ENCODE assay signal across 13 cellular contexts in genomic region chr17:64622931-64623654, GRCh38. TPM values are rescaled to one million over a fixed set of nuclear protein-coding genes. Genes with fewer than 3 reads are reported as not detected.
DNase-seq lines count a peak whose midpoint lies in the region; ATAC-seq and TF ChIP-seq lines count a peak whose summit lies in the region.
"Had no signal": no experiment of that assay in that cellular context is flagged by ENCODE, and none has a peak within 500 bp of the region (broad histone marks: within the 10 kb centered on the region; RNA-seq: fewer than 3 reads in every experiment).

No MANE protein-coding gene starts in this region.

- H3K9me3 ChIP-seq in heart right ventricle (no peaks in the 10 kb centered on the region), adipocyte (ENCODE audit: control insufficient read depth, low read length) (no peaks in the 10 kb centered on the region)
- H3K9me3 ChIP-seq: spleen had no signal

- no peak overlapping the region for H3K27ac Mint-ChIP-seq in activated CD4-positive, alpha-beta T cell treated with anti-CD3 and anti-CD28 coated beads, Interleukin-2, amount 10 ng/mL, durations not matched to agents 24 days and 14 days
- H3K27ac Mint-ChIP-seq: mesothelial cell of epicardium, WTC11 had no signal

- ATAC-seq in heart right ventricle (peak in 6 of 8 donors; percentile 27 to 75 (median 64)), Right ventricle myocardium superior (ENCODE audit: poor library complexity) (no peak), foreskin keratinocyte (peak; percentile 96), HG03039 (IDR thresholded peaks at IDR 0.05; ENCODE audit: unreplicated experiment) (no peak)
- ATAC-seq in stimulated activated naive CD8-positive, alpha-beta T cell treated with anti-CD3 and anti-CD28 coated beads, Interleukin-15, Interleukin-2, amounts not matched to agents 100 U/mL and 50 U/mL, for 24 hours, result no peak
- ATAC-seq: WTC11 had no signal

- H3K9me3 Mint-ChIP-seq in activated CD4-positive, alpha-beta T cell treated with anti-CD3 and anti-CD28 coated beads, Interleukin-2, amount 10 ng/mL, durations not matched to agents 24 days and 14 days, result no peaks in the 10 kb centered on the region
- H3K9me3 Mint-ChIP-seq: mesothelial cell of epicardium, WTC11 had no signal

- no peak for TF ChIP-seq CTCF in heart right ventricle (IDR thresholded peaks at IDR 0.05)
- no peak for TF ChIP-seq CTCF in foreskin keratinocyte (conservative IDR thresholded peaks at IDR 0.05)

- no peak overlapping the region for H3K4me3 Mint-ChIP-seq in activated CD4-positive, alpha-beta T cell treated with anti-CD3 and anti-CD28 coated beads, Interleukin-2, amount 10 ng/mL, durations not matched to agents 24 days and 14 days
- H3K4me3 Mint-ChIP-seq: mesothelial cell of epicardium, WTC11 had no signal

- H3K4me1 Mint-ChIP-seq in activated CD4-positive, alpha-beta T cell treated with anti-CD3 and anti-CD28 coated beads, Interleukin-2, amount 10 ng/mL, durations not matched to agents 24 days and 14 days, result peaks cover 7% of the 10 kb centered on the region
- H3K4me1 Mint-ChIP-seq: WTC11 had no signal

- H3K4me3 ChIP-seq in heart right ventricle (no peak overlapping the region), adipocyte (ENCODE audit: low read length) (peak overlapping the region; percentile 49)
- H3K4me3 ChIP-seq: spleen had no signal

- H3K9ac ChIP-seq in adipocyte (ENCODE audit: low read length), result no peak overlapping the region

- no peaks in the 10 kb centered on the region for H3K36me3 ChIP-seq in heart right ventricle
- H3K36me3 ChIP-seq in adipocyte (ENCODE audit: control insufficient read depth, insufficient read depth, low read length, severe bottlenecking), result no peaks in the 10 kb centered on the region

- 62 to 65% methylated on average over 4 of the region's 4 CpGs for WGBS in heart right ventricle, 2 donors

- peaks cover 7% of the 10 kb centered on the region for H3K36me3 Mint-ChIP-seq in activated CD4-positive, alpha-beta T cell treated with anti-CD3 and anti-CD28 coated beads, Interleukin-2, amount 10 ng/mL, durations not matched to agents 24 days and 14 days (ENCODE audit: low read depth)
- H3K36me3 Mint-ChIP-seq: mesothelial cell of epicardium, WTC11 had no signal

- no peaks in the 10 kb centered on the region for H3K27me3 Mint-ChIP-seq in activated CD4-positive, alpha-beta T cell treated with anti-CD3 and anti-CD28 coated beads, Interleukin-2, amount 10 ng/mL, durations not matched to agents 24 days and 14 days

- H3K27ac ChIP-seq in heart right ventricle (peak overlapping the region in 2 of 10 donors; percentile 52 to 71), foreskin keratinocyte (peak overlapping the region; percentile 0)
- H3K27ac ChIP-seq: spleen had no signal

- H3K27me3 ChIP-seq in heart right ventricle, result no peaks in the 10 kb centered on the region
- H3K27me3 ChIP-seq in adipocyte (replicated peaks; ENCODE audit: control insufficient read depth, insufficient read depth, low read length), result no peaks in the 10 kb centered on the region
- H3K27me3 ChIP-seq in foreskin keratinocyte, result no peaks in the 10 kb centered on the region
- H3K27me3 ChIP-seq: spleen had no signal

- intact Hi-C loops in heart right ventricle (cut with DNase I), result no loop called here
- intact Hi-C loops in Right ventricle myocardium superior (cut with DNase I), result no loop called here
- intact Hi-C loops in activated CD4-positive, alpha-beta T cell treated with anti-CD3 and anti-CD28 coated beads, Interleukin-2, amount 10 ng/mL, durations not matched to agents 24 days and 14 days (cut with micrococcal nuclease), result no loop called here

- H3K4me1 ChIP-seq in heart right ventricle (peaks cover 2 to 63% (median 41%) of the 10 kb centered on the region in 9 donors), adipocyte (ENCODE audit: control insufficient read depth, insufficient read depth, low read length) (peaks cover 21% of the 10 kb centered on the region), foreskin keratinocyte (peaks cover 44% of the 10 kb centered on the region)

- DNase-seq in heart right ventricle (no peak), Right ventricle myocardium superior (no peak), adipocyte (ENCODE audit: low read depth) (peak; percentile 80), foreskin keratinocyte (peak; percentile 80 to 90), stromal cell of bone marrow (ENCODE audit: low read depth) (peak; percentile 62)
- DNase-seq in activated CD4-positive, alpha-beta T cell treated with anti-CD3 and anti-CD28 coated beads, Interleukin-2, amount 10 ng/mL, durations not matched to agents 24 days and 14 days, result no peak
- no peak for DNase-seq in stimulated activated naive CD8-positive, alpha-beta T cell treated with anti-CD3 and anti-CD28 coated beads, Interleukin-15, Interleukin-2, amounts not matched to agents 100 U/mL and 50 U/mL, for 24 hours
- DNase-seq: activated gamma-delta T cell treated with Interleukin-2 at 50 U/mL for 16 hours, NCI-H1694 treated with DMSO at 0.1 percent for 48 hours, spleen had no signal

RNA-seq across cellular contexts. Expression of gene SMURF2, which starts 39.0 kb away (rescaled TPM):
- total RNA-seq in heart right ventricle (10 to 100 TPM; 10.9 to 15.5 (median 12.5) TPM), Right ventricle myocardium superior (12.4 TPM), foreskin keratinocyte (193 and 210 TPM in 2 replicates)
- polyA plus RNA-seq in heart right ventricle (1 to 10 TPM; 4.0 to 5.4 TPM), foreskin keratinocyte (42.4 and 53.5 TPM in 2 replicates)
- 10.3 and 11.3 TPM in 2 replicates for total RNA-seq in activated CD4-positive, alpha-beta T cell treated with anti-CD3 and anti-CD28 coated beads, Interleukin-2, amount 10 ng/mL, durations not matched to agents 24 days and 14 days

Comparison
In these comparisons a context has a peak if more than half of its experiments do, and no peak if none do; other contexts are left out.
1. ATAC-seq: peak in heart right ventricle (6 of 8) and foreskin keratinocyte (single experiment); none in Right ventricle myocardium superior (single experiment), HG03039 (single experiment) and stimulated activated naive CD8-positive, alpha-beta T cell treated with anti-CD3 and anti-CD28 coated beads, Interleukin-15, Interleukin-2, amounts not matched to agents 100 U/mL and 50 U/mL, for 24 hours (single experiment).
2. DNase-seq: peak in adipocyte (single experiment), foreskin keratinocyte (2 of 2) and stromal cell of bone marrow (single experiment); none in heart right ventricle (0 of 2), Right ventricle myocardium superior (single experiment), activated CD4-positive, alpha-beta T cell treated with anti-CD3 and anti-CD28 coated beads, Interleukin-2, amount 10 ng/mL, durations not matched to agents 24 days and 14 days (single experiment) and stimulated activated naive CD8-positive, alpha-beta T cell treated with anti-CD3 and anti-CD28 coated beads, Interleukin-15, Interleukin-2, amounts not matched to agents 100 U/mL and 50 U/mL, for 24 hours (single experiment).
3. RNA of gene SMURF2, which starts 39.0 kb away (total RNA-seq): 193 to 210 TPM in foreskin keratinocyte; 10.9 to 15.5 TPM in heart right ventricle, 12.4 TPM in Right ventricle myocardium superior (single experiment) and 10.3 to 11.3 TPM in activated CD4-positive, alpha-beta T cell treated with anti-CD3 and anti-CD28 coated beads, Interleukin-2, amount 10 ng/mL, durations not matched to agents 24 days and 14 days; every median in the first group is over 10 times any median in the second.